In the genomic region with DNA sequence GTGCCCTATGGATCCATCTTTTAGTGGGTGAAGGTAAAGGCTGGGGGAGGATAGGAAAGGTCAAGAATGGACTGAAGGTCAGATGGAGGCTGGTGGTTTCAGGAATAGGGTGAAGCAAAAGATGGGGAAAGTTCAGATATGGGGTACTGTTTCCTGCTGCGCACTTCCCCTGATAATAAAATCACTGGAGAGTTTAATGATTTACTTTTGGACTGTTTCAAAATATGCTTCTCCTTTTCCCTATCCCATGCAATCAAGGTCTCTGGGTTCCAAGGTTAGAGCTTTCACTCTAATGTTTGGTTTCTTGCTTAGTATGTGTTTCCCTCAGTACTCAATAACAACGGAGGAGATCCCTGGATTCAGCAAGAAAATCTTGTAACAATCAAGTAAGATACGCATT, we compare ENCODE assay signal across 12 cellular contexts. TPM values are rescaled to one million over a fixed set of nuclear protein-coding genes. Genes with fewer than 3 reads are reported as not detected.
"Had no signal": no experiment of that assay in that cellular context is flagged by ENCODE, and none has a peak within 500 bp of the region (broad histone marks: within the 10 kb centered on the region; RNA-seq: fewer than 3 reads in every experiment).

No MANE protein-coding gene starts in this region.

- ATAC-seq: HCT116, K562 had no signal

- H2AFZ ChIP-seq: GM23248 had no signal

- H3K9me3 ChIP-seq: HAP-1 had no signal

- H3K36me3 ChIP-seq: HAP-1 had no signal

- H3K4me3 ChIP-seq: GM23248, HAP-1, K562 had no signal

- DNase-seq: GM23248, GOT3, H7, HFFc6, IMR-90, KG1 had no signal

- H3K4me1 ChIP-seq: HAP-1 had no signal

- H3K9ac ChIP-seq: GM23248 had no signal

- FAIRE-seq: K562 had no signal

- H3K27ac ChIP-seq: GM23248, HL-60 had no signal

RNA-seq across cellular contexts. Expression of gene PPP3R2, which starts 10.8 kb away (rescaled TPM):
- total RNA-seq: GM23248, H4, H7, HFFc6, HT1080, IMR-90, K562 had no signal
- polyA plus RNA-seq: GM23248, IMR-90, K562 had no signal
